In the genomic region with DNA sequence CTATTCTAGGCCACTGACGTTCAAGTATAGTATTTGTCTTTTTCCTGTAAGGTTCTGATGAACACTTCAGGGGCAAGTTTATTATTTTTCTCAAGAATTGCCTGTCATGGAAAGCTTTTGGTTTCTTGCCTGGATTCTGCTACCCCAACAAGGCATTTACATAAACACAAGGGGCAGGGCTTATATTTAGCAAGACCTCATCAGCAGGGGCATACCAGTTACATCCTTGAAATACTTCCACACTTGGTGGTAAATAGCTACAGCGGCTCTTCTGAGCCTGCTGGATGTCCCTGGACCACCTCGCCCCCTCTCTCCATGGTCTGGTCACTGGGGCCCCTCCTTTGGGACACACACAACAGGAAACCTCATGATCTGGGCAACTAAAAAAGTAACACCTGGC, we compare ENCODE assay signal across 24 cellular contexts. TPM values are rescaled to one million over a fixed set of nuclear protein-coding genes. Genes with fewer than 3 reads are reported as not detected.
"Had no signal": no experiment of that assay in that cellular context is flagged by ENCODE, and none has a peak within 500 bp of the region (broad histone marks: within the 10 kb centered on the region; RNA-seq: fewer than 3 reads in every experiment).

No MANE protein-coding gene starts in this region.

- ATAC-seq: gastrocnemius medialis; heart left ventricle; natural killer cell; right lobe of liver; stimulated activated effector memory CD8-positive, alpha-beta T cell treated with anti-CD3 and anti-CD28 coated beads, Interleukin-12 subunit alpha, Interleukin-12 subunit beta, amount 100 ng/mL, for 72 hours had no signal

- H3K4me3 ChIP-seq: ascending aorta, esophagus squamous epithelium, gastrocnemius medialis, heart left ventricle, left ventricle myocardium inferior, right lobe of liver, stomach, testis had no signal

- H3K36me3 Mint-ChIP-seq: natural killer cell; stimulated activated effector memory CD8-positive, alpha-beta T cell treated with anti-CD3 and anti-CD28 coated beads, Interleukin-12 subunit alpha, Interleukin-12 subunit beta, amount 100 ng/mL, for 72 hours; type B pancreatic cell had no signal

- DNase-seq: activated CD4-positive, alpha-beta T cell treated with anti-CD3 and anti-CD28 coated beads, Interleukin-2, amount 50 U/mL, for 1 hour; activated CD4-positive, CD25-positive, alpha-beta regulatory T cell treated with anti-CD3 and anti-CD28 coated beads, Interleukin-2, amount 50 U/mL, for 72 hours; activated CD8-positive, alpha-beta memory T cell treated with anti-CD3 and anti-CD28 coated beads for 24 hours; activated CD8-positive, alpha-beta memory T cell treated with anti-CD3 and anti-CD28 coated beads, Interleukin-2, amount 50 U/mL, for 48 hours; activated effector memory CD4-positive, alpha-beta T cell treated with Interleukin-2 at 50 U/mL for 16 hours; activated naive CD4-positive, alpha-beta T cell treated with anti-CD3 and anti-CD28 coated beads, Interleukin-2, amount 50 U/mL, for 16 hours; activated T-cell treated with anti-CD3 and anti-CD28 coated beads, Interleukin-2, amount 50 U/mL, for 48 hours; effector CD8-positive, alpha-beta T cell; esophagus squamous epithelium; gastrocnemius medialis; heart left ventricle; kidney glomerular epithelial cell; left ventricle myocardium inferior; natural killer cell; right lobe of liver; stimulated activated CD4-positive, alpha-beta T cell treated with anti-CD3 and anti-CD28 coated beads, Interleukin-4, amount 100 ng/mL, for 24 hours; stomach; testis had no signal

- H3K4me3 Mint-ChIP-seq: dendritic cell treated with granulocyte-macrophage colony-stimulating factor and Interleukin-4, amounts not matched to agents 40 ng/mL and 50 ng/mL, for 4 days; natural killer cell; stimulated activated effector memory CD8-positive, alpha-beta T cell treated with anti-CD3 and anti-CD28 coated beads, Interleukin-12 subunit alpha, Interleukin-12 subunit beta, amount 100 ng/mL, for 72 hours; T-helper 1 cell treated with Interleukin-12 subunit alpha and Interleukin-12 subunit beta and Interleukin-4 antibody, amounts not matched to agents 30 μg/mL and 1 μg/mL, for 36 hours; type B pancreatic cell had no signal

- H3K27ac Mint-ChIP-seq: dendritic cell treated with granulocyte-macrophage colony-stimulating factor and Interleukin-4, amounts not matched to agents 40 ng/mL and 50 ng/mL, for 4 days; natural killer cell; stimulated activated effector memory CD8-positive, alpha-beta T cell treated with anti-CD3 and anti-CD28 coated beads, Interleukin-12 subunit alpha, Interleukin-12 subunit beta, amount 100 ng/mL, for 72 hours; T-helper 1 cell treated with Interleukin-12 subunit alpha and Interleukin-12 subunit beta and Interleukin-4 antibody, amounts not matched to agents 30 μg/mL and 1 μg/mL, for 36 hours; type B pancreatic cell had no signal

- H3K27me3 Mint-ChIP-seq: dendritic cell treated with granulocyte-macrophage colony-stimulating factor and Interleukin-4, amounts not matched to agents 40 ng/mL and 50 ng/mL, for 4 days had no signal

- H3K9me3 Mint-ChIP-seq: dendritic cell treated with granulocyte-macrophage colony-stimulating factor and Interleukin-4, amounts not matched to agents 40 ng/mL and 50 ng/mL, for 4 days; natural killer cell; T-helper 1 cell treated with Interleukin-12 subunit alpha and Interleukin-12 subunit beta and Interleukin-4 antibody, amounts not matched to agents 30 μg/mL and 1 μg/mL, for 36 hours had no signal

- H3K4me1 Mint-ChIP-seq: natural killer cell; stimulated activated effector memory CD8-positive, alpha-beta T cell treated with anti-CD3 and anti-CD28 coated beads, Interleukin-12 subunit alpha, Interleukin-12 subunit beta, amount 100 ng/mL, for 72 hours had no signal

RNA-seq across cellular contexts. Expression of a gene that starts 44.6 kb away (rescaled TPM):
- total RNA-seq: endothelial cell of umbilical vein, natural killer cell had no signal
